ENCODE assay signal across 1 cellular context in genomic region chr13:48244159-48244558, GRCh38.
TF ChIP-seq lines count a peak whose summit lies in the region.

No MANE protein-coding gene starts in this region.

TF ChIP-seq in K562, 482 proteins besides CTCF, POLR2A, EP300 and RAD21:
- no peak for TF ChIP-seq HMGXB4 (CRISPR knock-in tag; IDR thresholded peaks at IDR 0.05)
- no peak for TF ChIP-seq DMBX1 (CRISPR knock-in tag; IDR thresholded peaks at IDR 0.05; ENCODE audit: borderline replicate concordance)
- TF ChIP-seq ZBTB43 (CRISPR knock-in tag; IDR thresholded peaks at IDR 0.05) = no peak
- TF ChIP-seq MBD1 (CRISPR knock-in tag; IDR thresholded peaks at IDR 0.05) = no peak
- TF ChIP-seq SMAD1 (IDR thresholded peaks at IDR 0.05; ENCODE audit: low read depth, low read length, partially characterized antibody) = no peak
- TF ChIP-seq NCOA2 (IDR thresholded peaks at IDR 0.05; ENCODE audit: partially characterized antibody in 2 of 2) = no peak
- no peak for TF ChIP-seq GABPA (tag; conservative IDR thresholded peaks at IDR 0.05; ENCODE audit: low read depth)
- no peak for TF ChIP-seq EZH2 (IDR thresholded peaks at IDR 0.05; ENCODE audit: borderline replicate concordance, low read depth, low read length)
- no peak for TF ChIP-seq TAF9B (IDR thresholded peaks at IDR 0.05; ENCODE audit: partially characterized antibody)
- TF ChIP-seq SRSF7 (optimal IDR thresholded peaks at IDR 0.05; ENCODE audit: low read depth, low read length) = no peak
- TF ChIP-seq CCAR2 (IDR thresholded peaks at IDR 0.05; ENCODE audit: low read depth, low read length) = no peak
- TF ChIP-seq ARID2 (IDR thresholded peaks at IDR 0.05) = no peak
- TF ChIP-seq FOXJ2 (tag; IDR thresholded peaks at IDR 0.05) = no peak
- no peak for TF ChIP-seq MYBL2 (IDR thresholded peaks at IDR 0.05; ENCODE audit: low read depth)
- TF ChIP-seq MYBL2 (CRISPR knock-in tag; IDR thresholded peaks at IDR 0.05; ENCODE audit: borderline replicate concordance) = no peak
- TF ChIP-seq COPS2 (conservative IDR thresholded peaks at IDR 0.05) = no peak
